ENCODE assay signal across 2 cellular contexts in the genomic region with DNA sequence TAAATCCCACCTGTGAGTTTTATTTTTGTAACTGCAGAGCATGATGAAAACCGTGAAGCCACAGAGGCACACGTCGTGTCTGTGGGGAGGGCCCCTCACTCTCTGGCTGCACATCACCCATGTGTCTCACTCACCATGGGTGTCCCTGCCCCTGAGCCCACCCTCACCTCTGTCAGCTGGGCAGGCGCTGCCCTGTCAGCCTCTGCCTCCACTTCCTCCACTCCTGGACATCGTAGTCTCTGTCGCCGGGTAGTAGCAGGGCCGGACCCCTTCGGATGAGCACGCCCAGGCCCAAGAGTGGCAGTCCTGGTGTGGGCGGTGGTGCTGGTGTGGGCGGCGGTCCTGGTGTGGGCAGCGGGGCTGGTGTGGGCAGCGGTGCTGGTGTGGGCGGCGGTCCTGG.
TF ChIP-seq lines count a peak whose summit lies in the region.

No MANE protein-coding gene starts in this region.

TF ChIP-seq in HEK293, 187 proteins besides CTCF, POLR2A, EP300 and RAD21:
- TF ChIP-seq EGR2 (tag by site-specific recombination; IDR thresholded peaks at IDR 0.05; ENCODE audit: low read depth) (0 out of 2 replicates have a peak, but pooled peaks have one; percentile 2), ZNF623 (tag by site-specific recombination; IDR thresholded peaks at IDR 0.05) (no peak), ZNF416 (tag by site-specific recombination; IDR thresholded peaks at IDR 0.05) (no peak), ZFHX2 (tag by site-specific recombination; conservative IDR thresholded peaks at IDR 0.05) (peak; percentile 42; the same call in 1 of the 2 replicates), GLIS1 (tag by site-specific recombination; IDR thresholded peaks at IDR 0.05) (no peak)
- TF ChIP-seq, protein P1, sequence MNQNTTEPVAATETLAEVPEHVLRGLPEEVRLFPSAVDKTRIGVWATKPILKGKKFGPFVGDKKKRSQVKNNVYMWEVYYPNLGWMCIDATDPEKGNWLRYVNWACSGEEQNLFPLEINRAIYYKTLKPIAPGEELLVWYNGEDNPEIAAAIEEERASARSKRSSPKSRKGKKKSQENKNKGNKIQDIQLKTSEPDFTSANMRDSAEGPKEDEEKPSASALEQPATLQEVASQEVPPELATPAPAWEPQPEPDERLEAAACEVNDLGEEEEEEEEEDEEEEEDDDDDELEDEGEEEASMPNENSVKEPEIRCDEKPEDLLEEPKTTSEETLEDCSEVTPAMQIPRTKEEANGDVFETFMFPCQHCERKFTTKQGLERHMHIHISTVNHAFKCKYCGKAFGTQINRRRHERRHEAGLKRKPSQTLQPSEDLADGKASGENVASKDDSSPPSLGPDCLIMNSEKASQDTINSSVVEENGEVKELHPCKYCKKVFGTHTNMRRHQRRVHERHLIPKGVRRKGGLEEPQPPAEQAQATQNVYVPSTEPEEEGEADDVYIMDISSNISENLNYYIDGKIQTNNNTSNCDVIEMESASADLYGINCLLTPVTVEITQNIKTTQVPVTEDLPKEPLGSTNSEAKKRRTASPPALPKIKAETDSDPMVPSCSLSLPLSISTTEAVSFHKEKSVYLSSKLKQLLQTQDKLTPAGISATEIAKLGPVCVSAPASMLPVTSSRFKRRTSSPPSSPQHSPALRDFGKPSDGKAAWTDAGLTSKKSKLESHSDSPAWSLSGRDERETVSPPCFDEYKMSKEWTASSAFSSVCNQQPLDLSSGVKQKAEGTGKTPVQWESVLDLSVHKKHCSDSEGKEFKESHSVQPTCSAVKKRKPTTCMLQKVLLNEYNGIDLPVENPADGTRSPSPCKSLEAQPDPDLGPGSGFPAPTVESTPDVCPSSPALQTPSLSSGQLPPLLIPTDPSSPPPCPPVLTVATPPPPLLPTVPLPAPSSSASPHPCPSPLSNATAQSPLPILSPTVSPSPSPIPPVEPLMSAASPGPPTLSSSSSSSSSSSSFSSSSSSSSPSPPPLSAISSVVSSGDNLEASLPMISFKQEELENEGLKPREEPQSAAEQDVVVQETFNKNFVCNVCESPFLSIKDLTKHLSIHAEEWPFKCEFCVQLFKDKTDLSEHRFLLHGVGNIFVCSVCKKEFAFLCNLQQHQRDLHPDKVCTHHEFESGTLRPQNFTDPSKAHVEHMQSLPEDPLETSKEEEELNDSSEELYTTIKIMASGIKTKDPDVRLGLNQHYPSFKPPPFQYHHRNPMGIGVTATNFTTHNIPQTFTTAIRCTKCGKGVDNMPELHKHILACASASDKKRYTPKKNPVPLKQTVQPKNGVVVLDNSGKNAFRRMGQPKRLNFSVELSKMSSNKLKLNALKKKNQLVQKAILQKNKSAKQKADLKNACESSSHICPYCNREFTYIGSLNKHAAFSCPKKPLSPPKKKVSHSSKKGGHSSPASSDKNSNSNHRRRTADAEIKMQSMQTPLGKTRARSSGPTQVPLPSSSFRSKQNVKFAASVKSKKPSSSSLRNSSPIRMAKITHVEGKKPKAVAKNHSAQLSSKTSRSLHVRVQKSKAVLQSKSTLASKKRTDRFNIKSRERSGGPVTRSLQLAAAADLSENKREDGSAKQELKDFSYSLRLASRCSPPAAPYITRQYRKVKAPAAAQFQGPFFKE (tag by site-specific recombination; IDR thresholded peaks at IDR 0.05; ENCODE audit: borderline replicate concordance) = no peak
- TF ChIP-seq, protein P2, sequence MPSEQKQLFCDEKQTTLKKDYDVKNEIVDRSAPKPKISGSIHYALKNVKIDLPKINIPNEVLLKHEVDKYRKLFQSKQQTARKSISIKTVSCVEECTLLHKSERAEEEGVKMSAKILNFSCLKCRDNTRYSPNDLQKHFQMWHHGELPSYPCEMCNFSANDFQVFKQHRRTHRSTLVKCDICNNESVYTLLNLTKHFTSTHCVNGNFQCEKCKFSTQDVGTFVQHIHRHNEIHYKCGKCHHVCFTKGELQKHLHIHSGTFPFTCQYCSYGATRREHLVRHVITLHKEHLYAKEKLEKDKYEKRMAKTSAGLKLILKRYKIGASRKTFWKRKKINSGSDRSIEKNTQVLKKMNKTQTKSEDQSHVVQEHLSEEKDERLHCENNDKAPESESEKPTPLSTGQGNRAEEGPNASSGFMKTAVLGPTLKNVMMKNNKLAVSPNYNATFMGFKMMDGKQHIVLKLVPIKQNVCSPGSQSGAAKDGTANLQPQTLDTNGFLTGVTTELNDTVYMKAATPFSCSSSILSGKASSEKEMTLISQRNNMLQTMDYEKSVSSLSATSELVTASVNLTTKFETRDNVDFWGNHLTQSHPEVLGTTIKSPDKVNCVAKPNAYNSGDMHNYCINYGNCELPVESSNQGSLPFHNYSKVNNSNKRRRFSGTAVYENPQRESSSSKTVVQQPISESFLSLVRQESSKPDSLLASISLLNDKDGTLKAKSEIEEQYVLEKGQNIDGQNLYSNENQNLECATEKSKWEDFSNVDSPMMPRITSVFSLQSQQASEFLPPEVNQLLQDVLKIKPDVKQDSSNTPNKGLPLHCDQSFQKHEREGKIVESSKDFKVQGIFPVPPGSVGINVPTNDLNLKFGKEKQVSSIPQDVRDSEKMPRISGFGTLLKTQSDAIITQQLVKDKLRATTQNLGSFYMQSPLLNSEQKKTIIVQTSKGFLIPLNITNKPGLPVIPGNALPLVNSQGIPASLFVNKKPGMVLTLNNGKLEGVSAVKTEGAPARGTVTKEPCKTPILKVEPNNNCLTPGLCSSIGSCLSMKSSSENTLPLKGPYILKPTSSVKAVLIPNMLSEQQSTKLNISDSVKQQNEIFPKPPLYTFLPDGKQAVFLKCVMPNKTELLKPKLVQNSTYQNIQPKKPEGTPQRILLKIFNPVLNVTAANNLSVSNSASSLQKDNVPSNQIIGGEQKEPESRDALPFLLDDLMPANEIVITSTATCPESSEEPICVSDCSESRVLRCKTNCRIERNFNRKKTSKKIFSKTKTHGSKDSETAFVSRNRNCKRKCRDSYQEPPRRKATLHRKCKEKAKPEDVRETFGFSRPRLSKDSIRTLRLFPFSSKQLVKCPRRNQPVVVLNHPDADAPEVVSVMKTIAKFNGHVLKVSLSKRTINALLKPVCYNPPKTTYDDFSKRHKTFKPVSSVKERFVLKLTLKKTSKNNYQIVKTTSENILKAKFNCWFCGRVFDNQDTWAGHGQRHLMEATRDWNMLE (tag by site-specific recombination; conservative IDR thresholded peaks at IDR 0.05; ENCODE audit: low read depth) = no peak
TF ChIP-seq in HEK293: peak in this region for 2.

TF ChIP-seq in HepG2, 621 proteins besides CTCF, POLR2A, EP300 and RAD21:
- TF ChIP-seq, protein P3, sequence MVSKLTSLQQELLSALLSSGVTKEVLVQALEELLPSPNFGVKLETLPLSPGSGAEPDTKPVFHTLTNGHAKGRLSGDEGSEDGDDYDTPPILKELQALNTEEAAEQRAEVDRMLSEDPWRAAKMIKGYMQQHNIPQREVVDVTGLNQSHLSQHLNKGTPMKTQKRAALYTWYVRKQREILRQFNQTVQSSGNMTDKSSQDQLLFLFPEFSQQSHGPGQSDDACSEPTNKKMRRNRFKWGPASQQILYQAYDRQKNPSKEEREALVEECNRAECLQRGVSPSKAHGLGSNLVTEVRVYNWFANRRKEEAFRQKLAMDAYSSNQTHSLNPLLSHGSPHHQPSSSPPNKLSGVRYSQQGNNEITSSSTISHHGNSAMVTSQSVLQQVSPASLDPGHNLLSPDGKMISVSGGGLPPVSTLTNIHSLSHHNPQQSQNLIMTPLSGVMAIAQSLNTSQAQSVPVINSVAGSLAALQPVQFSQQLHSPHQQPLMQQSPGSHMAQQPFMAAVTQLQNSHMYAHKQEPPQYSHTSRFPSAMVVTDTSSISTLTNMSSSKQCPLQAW (CRISPR knock-in tag; IDR thresholded peaks at IDR 0.05) = no peak
- TF ChIP-seq FOXM1 (CRISPR knock-in tag; IDR thresholded peaks at IDR 0.05) (no peak), ATAD3A (CRISPR knock-in tag; IDR thresholded peaks at IDR 0.05) (no peak), ELF3 (CRISPR knock-in tag; IDR thresholded peaks at IDR 0.05) (no peak), HDAC6 (IDR thresholded peaks at IDR 0.05; ENCODE audit: low read depth, low read length) (no peak), ZNF670 (CRISPR knock-in tag; IDR thresholded peaks at IDR 0.05; ENCODE audit: borderline replicate concordance) (no peak), ZNF773 (CRISPR knock-in tag; IDR thresholded peaks at IDR 0.05; ENCODE audit: borderline replicate concordance) (no peak), PHF21A (CRISPR knock-in tag; IDR thresholded peaks at IDR 0.05) (no peak), ESRRA (CRISPR knock-in tag; IDR thresholded peaks at IDR 0.05; ENCODE audit: low read depth) (no peak)
TF ChIP-seq in HepG2: peak in this region for 0.
